ENCODE assay signal across 32 cellular contexts in genomic region chr2:181750305-181750704, GRCh38.
DNase-seq lines count a peak whose midpoint lies in the region; ATAC-seq, FAIRE-seq and TF ChIP-seq lines count a peak whose summit lies in the region.
"Had no signal": no experiment of that assay in that cellular context is flagged by ENCODE, and none has a peak within 500 bp of the region (broad histone marks: within the 10 kb centered on the region; RNA-seq: fewer than 3 reads in every experiment).

No MANE protein-coding gene starts in this region.

- TF ChIP-seq RAD21 in HepG2 (CRISPR knock-in tag; IDR thresholded peaks at IDR 0.05), result no peak

- no peak overlapping the region for H3K27ac ChIP-seq in HepG2 (ENCODE audit: extremely low read length, insufficient read depth, low read length)
- H3K27ac ChIP-seq in right lobe of liver, result no peak overlapping the region
- H3K27ac ChIP-seq: HL-60, SK-N-MC had no signal

- TF ChIP-seq CTCF in HepG2 (CRISPR knock-in tag; IDR thresholded peaks at IDR 0.05), result no peak
- no peak for TF ChIP-seq CTCF in right lobe of liver (IDR thresholded peaks at IDR 0.05)
- TF ChIP-seq CTCF in nephron progenitor cell (IDR thresholded peaks at IDR 0.05), result no peak

- peaks cover 10% of the 10 kb centered on the region for H3K36me3 Mint-ChIP-seq in nephron progenitor cell (ENCODE audit: low read depth)
- H3K36me3 Mint-ChIP-seq: CD14-positive monocyte had no signal

- H3K4me3 ChIP-seq in HepG2 (replicated peaks in 1 of 3; ENCODE audit: insufficient read depth in 1 of 3, low read depth in 2 of 3, low read length in 3 of 3) (no peak overlapping the region), right lobe of liver (no peak overlapping the region)
- H3K4me3 ChIP-seq: SK-N-MC had no signal

- H2AFZ ChIP-seq in HepG2 (ENCODE audit: low read length), result no peak overlapping the region

- intact Hi-C loops in HepG2 (cut with micrococcal nuclease; ENCODE audit: unreplicated experiment) (no loop called here), right lobe of liver (cut with DNase I) (no loop called here)

- no peak for FAIRE-seq in HepG2 (lab: Jason Lieb, UNC)
- FAIRE-seq: GM12892, GM19239, RCC 7860 had no signal

- CTCF ChIA-PET in HepG2 (lab: Yijun Ruan, JAX; ENCODE audit: low intra/inter-chr PET ratio, low total read pairs), result no interaction called here

- ATAC-seq in HepG2 (no peak; the same call in 2 of the 3 replicates), right lobe of liver (no peak)

- H3K4me3 Mint-ChIP-seq in nephron progenitor cell, result no peak overlapping the region
- H3K4me3 Mint-ChIP-seq: CD14-positive monocyte; CD8-positive, alpha-beta memory T cell; HFFc6 had no signal

- no peaks in the 10 kb centered on the region for H3K9me3 ChIP-seq in HepG2 (ENCODE audit: low read length)
- H3K9me3 ChIP-seq in right lobe of liver, result no peaks in the 10 kb centered on the region
- H3K9me3 ChIP-seq: BE2C had no signal

- 45% methylated on average over 5 of the region's 8 CpGs for WGBS in HepG2 (ENCODE audit: low lambda C conversion rate)
- 75% methylated on average over 4 of the region's 8 CpGs for WGBS in right lobe of liver (ENCODE audit: insufficient coverage, low coverage, low lambda C conversion rate, missing lambda C conversion rate)

- peaks cover 3% of the 10 kb centered on the region for H3K27me3 Mint-ChIP-seq in nephron progenitor cell (ENCODE audit: low read depth, poor library complexity)

- no peaks in the 10 kb centered on the region for H3K36me3 ChIP-seq in HepG2 (replicated peaks in 1 of 2; ENCODE audit: control insufficient read depth in 1 of 2, insufficient read depth in 2 of 2, low read length in 2 of 2)
- H3K36me3 ChIP-seq in right lobe of liver, result no peaks in the 10 kb centered on the region
- H3K36me3 ChIP-seq: BE2C had no signal

- no peak overlapping the region for H3K9ac ChIP-seq in HepG2 (ENCODE audit: insufficient read depth, low read depth, low read length)

- H4K20me1 ChIP-seq in HepG2 (ENCODE audit: insufficient read depth, low read length), result no peaks in the 10 kb centered on the region

- TF ChIP-seq EP300 in HepG2 (IDR thresholded peaks at IDR 0.05; ENCODE audit: low read depth in 2 of 2, low read length in 2 of 2), result no peak
- no peak for TF ChIP-seq EP300 in HepG2 (CRISPR knock-in tag; IDR thresholded peaks at IDR 0.05; ENCODE audit: borderline replicate concordance)

- no peak for TF ChIP-seq POLR2A in HepG2 (IDR thresholded peaks at IDR 0.05; ENCODE audit: insufficient read depth in 1 of 2, low read depth in 2 of 2, low read length in 2 of 2)
- no peak for TF ChIP-seq POLR2A in right lobe of liver (IDR thresholded peaks at IDR 0.05)

- peaks cover 27% of the 10 kb centered on the region for H3K4me1 Mint-ChIP-seq in nephron progenitor cell
- H3K4me1 Mint-ChIP-seq: CD14-positive monocyte; CD8-positive, alpha-beta memory T cell had no signal

- DNase-seq in HepG2 (ENCODE audit: low spot score) (no peak), right lobe of liver (no peak), islet precursor cell (peak; percentile 52), nephron progenitor cell (peak; percentile 6), dedifferentiated amniotic fluid mesenchymal stem cell (ENCODE audit: extremely low spot score) (no peak), NCI-H524 treated with DMSO at 0.1 percent for 48 hours (lab: John Stamatoyannopoulos, UW) (no peak), epidermal melanocyte (ENCODE audit: insufficient read length, low spot score) (no peak)
- DNase-seq in activated naive CD4-positive, alpha-beta T cell (lab: John Stamatoyannopoulos, UW), result no peak
- DNase-seq: 8988T; ACHN; BE2C; CD8-positive, alpha-beta memory T cell; DMS 273 treated with DMSO at 0.1 percent for 48 hours; DMS79 treated with DMSO at 0.1 percent for 48 hours; H7; HFFc6; Karpas-422; NCI-H1092; NCI-H1417 treated with DMSO at 0.1 percent for 48 hours; NCI-H187; NCI-H2081 treated with DMSO at 0.1 percent for 48 hours; NCI-H2171 treated with DMSO at 0.1 percent for 48 hours; NCI-H345; NCI-H510A treated with DMSO at 0.1 percent for 48 hours; NCI-H748 treated with DMSO at 0.1 percent for 48 hours; SIG-M5 had no signal

- no peaks in the 10 kb centered on the region for H3K79me2 ChIP-seq in HepG2 (ENCODE audit: insufficient read depth, low read length)

- no peak overlapping the region for H3K27ac Mint-ChIP-seq in nephron progenitor cell
- H3K27ac Mint-ChIP-seq: CD14-positive monocyte, HFFc6 had no signal

- H3K27me3 ChIP-seq in HepG2 (ENCODE audit: control insufficient read depth in 1 of 2, insufficient read depth in 2 of 2, low read length in 2 of 2) (no peaks in the 10 kb centered on the region; a peak in 2 of 5 replicates), right lobe of liver (no peaks in the 10 kb centered on the region)
- H3K27me3 ChIP-seq: BE2C had no signal

- POLR2A ChIA-PET in HepG2 (lab: Yijun Ruan, JAX), result no interaction called here

- no TSS peak for BruUV-seq in HepG2 (replicated peaks; lab: Mats Ljungman, UMichigan)

- H3K9me3 Mint-ChIP-seq in nephron progenitor cell, result peaks cover 34% of the 10 kb centered on the region

- in situ Hi-C loops in HepG2 (cut with HindIII; ENCODE audit: extremely low pct_ligation_motif_present, low pct_unique_long_range_greater_than_20kb), result loop anchor here (5.0 kb wide), 1 partner anchor 142 kb away; the partner anchor contains the start of gene ITPRID2

- H3K4me1 ChIP-seq in HepG2 (ENCODE audit: insufficient read depth, low read length) (peaks cover 24% of the 10 kb centered on the region), right lobe of liver (no peaks in the 10 kb centered on the region)
- H3K4me1 ChIP-seq: BE2C had no signal

- H3K4me2 ChIP-seq in HepG2 (ENCODE audit: low read depth, low read length), result 0 out of 2 replicates have a peak overlapping the region, but pooled peaks have one; percentile 3

TF ChIP-seq in HepG2, 621 proteins besides CTCF, POLR2A, EP300 and RAD21 (continues in another document):
- TF ChIP-seq KDM3A (CRISPR knock-in tag; IDR thresholded peaks at IDR 0.05; ENCODE audit: low read depth) (no peak), ZNF503 (CRISPR knock-in tag; IDR thresholded peaks at IDR 0.05) (no peak), ATF3 (CRISPR knock-in tag; IDR thresholded peaks at IDR 0.05) (no peak), ZFP62 (CRISPR knock-in tag; IDR thresholded peaks at IDR 0.05) (no peak)

Comparison
In these comparisons a context has a peak if more than half of its experiments do, and no peak if none do; other contexts are left out.
1. DNase-seq: peak in islet precursor cell (single experiment) and nephron progenitor cell (single experiment); none in HepG2 (single experiment), right lobe of liver (0 of 3), dedifferentiated amniotic fluid mesenchymal stem cell (single experiment), NCI-H524 treated with DMSO at 0.1 percent for 48 hours (single experiment), activated naive CD4-positive, alpha-beta T cell (0 of 4) and epidermal melanocyte (single experiment).